ENCODE assay signal across 8 cellular contexts in the genomic region with DNA sequence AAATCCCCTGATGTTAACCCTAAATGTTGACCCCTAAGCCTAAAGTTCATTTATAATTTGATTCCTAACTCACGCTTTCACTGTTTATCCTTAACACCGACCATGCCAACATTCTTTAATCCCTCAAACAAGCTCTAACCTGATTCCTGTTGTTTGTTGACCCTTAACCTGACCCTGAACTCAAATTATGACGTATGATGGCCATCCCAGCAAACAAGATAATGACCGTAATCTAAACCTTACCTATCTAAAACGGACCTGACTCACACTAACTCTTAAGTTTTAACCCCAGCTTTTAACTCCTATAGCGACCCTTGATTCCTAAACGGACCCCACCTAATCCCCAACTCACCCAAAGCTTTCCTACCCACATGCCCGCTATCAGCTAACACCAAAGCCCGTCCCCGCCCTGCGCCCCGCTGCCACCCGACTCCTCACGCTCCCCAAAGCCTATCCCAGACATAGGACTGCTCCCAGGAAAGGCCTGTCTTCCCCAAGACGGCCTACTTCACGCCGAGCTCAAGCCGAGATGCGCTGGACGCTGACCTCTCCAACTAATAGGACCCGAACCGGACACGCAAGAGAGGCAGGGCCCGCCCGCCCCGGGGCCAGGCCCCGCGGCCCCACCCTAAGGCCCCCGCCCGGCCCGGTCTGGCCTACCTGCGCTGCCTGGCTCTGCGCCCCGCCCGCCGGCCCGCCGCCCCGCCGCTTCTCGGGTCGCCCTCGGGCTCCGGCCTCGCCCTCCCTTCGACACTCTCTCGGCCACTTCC. TPM values are rescaled to one million over a fixed set of nuclear protein-coding genes. Genes with fewer than 3 reads are reported as not detected.
DNase-seq lines count a peak whose midpoint lies in the region; ATAC-seq and TF ChIP-seq lines count a peak whose summit lies in the region.

No MANE protein-coding gene starts in this region.

- peaks cover 51 to 62% of the 10 kb centered on the region in 2 donors for H3K4me1 ChIP-seq in gastrocnemius medialis

- peaks cover 31% of the 10 kb centered on the region for H3K4me1 Mint-ChIP-seq in activated naive CD4-positive, alpha-beta T cell treated with anti-CD3 and anti-CD28 coated beads, Interleukin-2, amount 50 U/mL, for 24 hours
- H3K4me1 Mint-ChIP-seq in T-cell, result peaks cover 17 to 31% (median 30%) of the 10 kb centered on the region in 3 donors

- in situ Hi-C loops in gastrocnemius medialis (cut with MboI; ENCODE audit: low sequenced_read_pairs in 4 of 4), result loop anchor here in 1 of 4 donors (25.0 kb wide), 1 partner anchor 244 kb away; a partner anchor contains a TSS

- no peaks in the 10 kb centered on the region for H3K9me3 Mint-ChIP-seq in activated naive CD4-positive, alpha-beta T cell treated with anti-CD3 and anti-CD28 coated beads, Interleukin-2, amount 50 U/mL, for 24 hours
- no peaks in the 10 kb centered on the region for H3K9me3 Mint-ChIP-seq in activated naive CD4-positive, alpha-beta T cell treated with anti-CD3 and anti-CD28 coated beads, Interleukin-2, amount 50 U/mL, for 72 hours
- no peaks in the 10 kb centered on the region for H3K9me3 Mint-ChIP-seq in T-cell

- peak overlapping the region; percentile 88 to 98 (median 92) for H3K27ac ChIP-seq in gastrocnemius medialis

- H3K36me3 ChIP-seq in gastrocnemius medialis, result peaks cover 0 to 28% of the 10 kb centered on the region in 2 donors

- POLR2A ChIA-PET in T-cell (lab: Charles Lee), result interaction anchor here (0.5 to 0.6 kb wide), 2 partner anchors 22 to 651 kb away, joined by 5 to 14 read pairs; no protein-coding TSS in a partner anchor

- H3K4me3 ChIP-seq in gastrocnemius medialis, result peak overlapping the region; percentile 68 to 94 (median 87)

- H3K4me3 Mint-ChIP-seq in activated naive CD4-positive, alpha-beta T cell treated with anti-CD3 and anti-CD28 coated beads, Interleukin-2, amount 50 U/mL, for 24 hours, result no peak overlapping the region
- H3K4me3 Mint-ChIP-seq in T-cell, result peak overlapping the region in 1 of 3 donors; percentile 95

- DNase-seq in activated naive CD4-positive, alpha-beta T cell treated with anti-CD3 and anti-CD28 coated beads, Interleukin-2, amount 50 U/mL, for 72 hours (ENCODE audit: low spot score in 2 of 2), result no peak
- DNase-seq in T-cell, result peak in 9 of 34 experiments; percentile 7 to 33 (median 12)
- DNase-seq in fibroblast of peridontal ligament (ENCODE audit: extremely low read depth), result peak; percentile 43
- DNase-seq in gastrocnemius medialis, result no peak
- DNase-seq in activated gamma-delta T cell (lab: John Stamatoyannopoulos, UW), result no peak
- DNase-seq in dermis blood vessel endothelial cell, result no peak
- no peak for DNase-seq in central memory CD4-positive, alpha-beta T cell

- no peak for ATAC-seq in activated naive CD4-positive, alpha-beta T cell treated with anti-CD3 and anti-CD28 coated beads, Interleukin-2, amount 50 U/mL, for 72 hours
- ATAC-seq in T-cell (replicated peaks in 1 of 4) (peak in 1 of 4 experiments; percentile 1), gastrocnemius medialis (no peak)

- H3K27ac Mint-ChIP-seq in activated naive CD4-positive, alpha-beta T cell treated with anti-CD3 and anti-CD28 coated beads, Interleukin-2, amount 50 U/mL, for 24 hours, result peak overlapping the region; percentile 85
- H3K27ac Mint-ChIP-seq in activated naive CD4-positive, alpha-beta T cell treated with anti-CD3 and anti-CD28 coated beads, Interleukin-2, amount 50 U/mL, for 72 hours, result peak overlapping the region in 1 of 2 donors; percentile 94
- H3K27ac Mint-ChIP-seq in T-cell, result peak overlapping the region; percentile 94 to 95

- H3K36me3 Mint-ChIP-seq in activated naive CD4-positive, alpha-beta T cell treated with anti-CD3 and anti-CD28 coated beads, Interleukin-2, amount 50 U/mL, for 24 hours, result peaks cover 4% of the 10 kb centered on the region
- peaks cover 14 to 38% of the 10 kb centered on the region in 2 donors for H3K36me3 Mint-ChIP-seq in activated naive CD4-positive, alpha-beta T cell treated with anti-CD3 and anti-CD28 coated beads, Interleukin-2, amount 50 U/mL, for 72 hours
- peaks cover 10% of the 10 kb centered on the region for H3K36me3 Mint-ChIP-seq in T-cell

- no peaks in the 10 kb centered on the region for H3K27me3 ChIP-seq in gastrocnemius medialis

- intact Hi-C loops in gastrocnemius medialis (cut with DNase I; ENCODE audit: low total_unique reads), result loop anchor here (1.0 to 10.0 kb wide), 8 partner anchors 18 to 461 kb away; a partner anchor contains a TSS

- CTCF ChIA-PET in T-cell (lab: Charles Lee), result interaction anchor here (0.6 to 2.9 kb wide), 17 partner anchors 17 to 128 kb away, joined by 3 to 26 read pairs (median 4); a partner anchor contains a TSS

- TF ChIP-seq CTCF in gastrocnemius medialis (IDR thresholded peaks at IDR 0.05 in 4 of 5, conservative IDR thresholded peaks at IDR 0.05 in 1 of 5), result no peak

- H3K9me3 ChIP-seq in gastrocnemius medialis, result no peaks in the 10 kb centered on the region

- no peak for TF ChIP-seq POLR2A in gastrocnemius medialis (IDR thresholded peaks at IDR 0.05)

- H3K27me3 Mint-ChIP-seq in activated naive CD4-positive, alpha-beta T cell treated with anti-CD3 and anti-CD28 coated beads, Interleukin-2, amount 50 U/mL, for 24 hours, result no peaks in the 10 kb centered on the region
- H3K27me3 Mint-ChIP-seq in T-cell, result no peaks in the 10 kb centered on the region

RNA-seq across cellular contexts. Expression of a gene that starts 0.4 kb away (rescaled TPM):
- total RNA-seq in activated naive CD4-positive, alpha-beta T cell treated with anti-CD3 and anti-CD28 coated beads, Interleukin-2, amount 50 U/mL, for 72 hours, result 100 to 1,000 TPM; 234 to 334 TPM
- total RNA-seq in T-cell, result 100 to 1,000 TPM; 229 to 366 (median 294) TPM
- total RNA-seq in gastrocnemius medialis, result 100 to 1,000 TPM; 106 to 256 (median 186) TPM
- 250 and 670 TPM in 2 replicates for total RNA-seq in dermis blood vessel endothelial cell

RNA-seq across cellular contexts. Expression of a gene that starts 0.9 kb away (rescaled TPM):
- 10 to 100 TPM; 22.8 to 25.3 TPM for total RNA-seq in activated naive CD4-positive, alpha-beta T cell treated with anti-CD3 and anti-CD28 coated beads, Interleukin-2, amount 50 U/mL, for 72 hours
- 10 to 100 TPM; 15.9 to 22.6 (median 19.3) TPM for total RNA-seq in T-cell
- 10 to 100 TPM; 17.8 to 39.6 (median 26.2) TPM for total RNA-seq in gastrocnemius medialis
- 57.5 and 66.5 TPM in 2 replicates for total RNA-seq in dermis blood vessel endothelial cell

RNA-seq across cellular contexts. Expression of a gene that starts 17.4 kb away (rescaled TPM):
- total RNA-seq in activated naive CD4-positive, alpha-beta T cell treated with anti-CD3 and anti-CD28 coated beads, Interleukin-2, amount 50 U/mL, for 72 hours, result 10 to 100 TPM; 23.4 to 57.6 TPM
- total RNA-seq in T-cell, result 10 to 100 TPM; 35.4 to 63.3 (median 60.1) TPM
- 10 to 100 TPM; 47.3 to 63.2 (median 51.4) TPM for total RNA-seq in gastrocnemius medialis
- 95.2 and 121 TPM in 2 replicates for total RNA-seq in dermis blood vessel endothelial cell

RNA-seq across cellular contexts. Expression of a gene that starts 17.5 kb away (rescaled TPM):
- total RNA-seq in activated naive CD4-positive, alpha-beta T cell treated with anti-CD3 and anti-CD28 coated beads, Interleukin-2, amount 50 U/mL, for 72 hours, result 10 to 100 TPM; 18.4 to 35.1 TPM
- total RNA-seq in T-cell (10 to 100 TPM; 20.6 to 36.5 (median 33.5) TPM), gastrocnemius medialis (10 to 100 TPM; 22.0 to 41.1 (median 36.3) TPM), dermis blood vessel endothelial cell (10.6 and 20.7 TPM in 2 replicates)

RNA-seq across cellular contexts. Expression of a gene that starts 22.5 kb away (rescaled TPM):
- total RNA-seq in activated naive CD4-positive, alpha-beta T cell treated with anti-CD3 and anti-CD28 coated beads, Interleukin-2, amount 50 U/mL, for 72 hours, result under 1 TPM in 1 of 2 donors, not detected in 1; 0.46 TPM
- total RNA-seq in T-cell (1 to 10 TPM in 3 of 5 donors, not detected in 2; 1.6 to 5.1 (median 1.6) TPM), gastrocnemius medialis (not detected), dermis blood vessel endothelial cell (42.5 and 66.8 TPM in 2 replicates)
